Comparison of ENCODE assay signal across 8 cellular contexts in the genomic region with DNA sequence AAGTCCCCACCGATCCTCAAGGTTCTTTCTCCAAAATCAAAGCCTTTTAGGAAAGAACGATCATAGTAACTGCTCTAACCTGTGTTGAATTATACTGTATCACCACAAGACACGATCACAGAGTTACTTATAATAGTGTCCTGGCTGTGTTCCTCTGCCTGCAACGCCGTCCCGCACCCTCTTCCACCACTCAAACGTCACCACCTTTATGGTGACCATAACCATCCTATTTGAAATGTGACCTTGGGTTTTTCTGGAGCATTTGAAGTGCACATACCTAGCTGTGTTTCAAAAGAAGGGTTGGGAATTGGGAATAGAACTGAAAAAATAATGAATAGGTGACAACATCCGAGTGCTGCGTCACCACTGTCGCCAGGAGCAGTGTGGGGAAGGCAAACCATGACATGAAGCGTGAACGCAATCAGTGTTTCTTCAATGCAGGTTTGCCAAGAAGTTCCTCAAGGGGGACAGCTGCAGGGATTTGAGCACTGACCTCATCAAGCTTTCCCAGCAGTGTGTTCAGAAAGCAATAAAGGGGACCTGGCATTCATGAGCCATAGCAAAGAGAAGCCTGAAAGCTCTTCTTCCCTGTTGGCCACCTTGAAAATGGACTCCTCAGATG. TPM values are rescaled to one million over a fixed set of nuclear protein-coding genes. Genes with fewer than 3 reads are reported as not detected.
DNase-seq lines count a peak whose midpoint lies in the region; ATAC-seq and TF ChIP-seq lines count a peak whose summit lies in the region.

No MANE protein-coding gene starts in this region.

- H3K9me3 Mint-ChIP-seq in stimulated activated naive CD8-positive, alpha-beta T cell treated with anti-CD3 and anti-CD28 coated beads, Interleukin-15, Interleukin-2, amounts not matched to agents 100 ng/mL and 50 ng/mL, for 24 hours: no peaks in the 10 kb centered on the region

- no peak for ATAC-seq in stimulated activated naive CD8-positive, alpha-beta T cell treated with anti-CD3 and anti-CD28 coated beads, Interleukin-15, Interleukin-2, amounts not matched to agents 100 U/mL and 50 U/mL, for 24 hours
- ATAC-seq in HG02642 (IDR thresholded peaks at IDR 0.05; ENCODE audit: poor library complexity, unreplicated experiment) (no peak), GM19452 (IDR thresholded peaks at IDR 0.05; ENCODE audit: unreplicated experiment) (no peak)

- H3K4me3 ChIP-seq in astrocyte of the spinal cord (ENCODE audit: low read depth, low read length) (peak overlapping the region; percentile 87), mesodermal cell (ENCODE audit: extremely low read depth, insufficient read depth, low read length, poor library complexity, severe bottlenecking) (peak overlapping the region; percentile 93), vagina (peak overlapping the region; percentile 87 to 94)

- TF ChIP-seq CTCF in astrocyte of the spinal cord (IDR thresholded peaks at IDR 0.05; ENCODE audit: low read depth, low read length): no peak
- TF ChIP-seq CTCF in vagina (IDR thresholded peaks at IDR 0.05): no peak

- H3K27me3 ChIP-seq in vagina: no peaks in the 10 kb centered on the region

- H3K27ac ChIP-seq in mesodermal cell (ENCODE audit: low read depth, low read length, severe bottlenecking): no peak overlapping the region
- peak overlapping the region; percentile 82 for H3K27ac ChIP-seq in vagina

- peak overlapping the region; percentile 85 for H3K4me3 Mint-ChIP-seq in stimulated activated naive CD8-positive, alpha-beta T cell treated with anti-CD3 and anti-CD28 coated beads, Interleukin-15, Interleukin-2, amounts not matched to agents 100 ng/mL and 50 ng/mL, for 24 hours

- WGBS in mesodermal cell (ENCODE audit: insufficient coverage in 2 of 2), 2 experiments: 88 to 92% methylated on average over 10 to 12 of the region's 12 CpGs

- intact Hi-C loops in vagina (cut with DNase I): no loop called here

- H3K4me1 ChIP-seq in mesodermal cell (ENCODE audit: control insufficient read depth, insufficient read depth, low read length, poor library complexity, severe bottlenecking) (peaks cover 3% of the 10 kb centered on the region), vagina (peaks cover 19% of the 10 kb centered on the region)

- no peaks in the 10 kb centered on the region for H3K27me3 Mint-ChIP-seq in stimulated activated naive CD8-positive, alpha-beta T cell treated with anti-CD3 and anti-CD28 coated beads, Interleukin-15, Interleukin-2, amounts not matched to agents 100 ng/mL and 50 ng/mL, for 24 hours

- H3K36me3 Mint-ChIP-seq in stimulated activated naive CD8-positive, alpha-beta T cell treated with anti-CD3 and anti-CD28 coated beads, Interleukin-15, Interleukin-2, amounts not matched to agents 100 ng/mL and 50 ng/mL, for 24 hours (ENCODE audit: low read depth): peaks cover 65% of the 10 kb centered on the region

- DNase-seq in stimulated activated naive CD8-positive, alpha-beta T cell treated with anti-CD3 and anti-CD28 coated beads, Interleukin-15, Interleukin-2, amounts not matched to agents 100 U/mL and 50 U/mL, for 24 hours: no peak
- DNase-seq in astrocyte of the spinal cord (ENCODE audit: low read depth, low spot score) (no peak), vagina (ENCODE audit: extremely low spot score in 2 of 2) (no peak), anterior cingulate cortex (lab: John Stamatoyannopoulos, UW) (no peak)

- in situ Hi-C loops in astrocyte of the spinal cord (cut with HindIII; ENCODE audit: low sequenced_read_pairs): no loop called here

- H3K4me1 Mint-ChIP-seq in stimulated activated naive CD8-positive, alpha-beta T cell treated with anti-CD3 and anti-CD28 coated beads, Interleukin-15, Interleukin-2, amounts not matched to agents 100 ng/mL and 50 ng/mL, for 24 hours (ENCODE audit: low read depth): peaks cover 30% of the 10 kb centered on the region

- H3K36me3 ChIP-seq in mesodermal cell (ENCODE audit: control insufficient read depth, insufficient read depth, low read length) (peaks cover 63% of the 10 kb centered on the region), vagina (peaks cover 0 to 46% of the 10 kb centered on the region in 2 donors)

- TF ChIP-seq POLR2A in vagina (IDR thresholded peaks at IDR 0.05): no peak

- H3K9me3 ChIP-seq in mesodermal cell (ENCODE audit: control insufficient read depth, low read length) (no peaks in the 10 kb centered on the region), vagina (no peaks in the 10 kb centered on the region)

- peak overlapping the region; percentile 69 for H3K27ac Mint-ChIP-seq in stimulated activated naive CD8-positive, alpha-beta T cell treated with anti-CD3 and anti-CD28 coated beads, Interleukin-15, Interleukin-2, amounts not matched to agents 100 ng/mL and 50 ng/mL, for 24 hours

RNA-seq across cellular contexts. Expression of gene SELENOS, which starts 0.8 kb away (rescaled TPM):
- 69.2 TPM for polyA plus RNA-seq in mesodermal cell (2013, experiment 1 of 2)
- polyA plus RNA-seq in mesodermal cell (2013, experiment 2 of 2): 62.3 TPM
- 47.6 TPM for total RNA-seq in vagina

RNA-seq across cellular contexts. Expression of gene SNRPA1, which starts 17.0 kb away (rescaled TPM):
- 117 TPM for polyA plus RNA-seq in mesodermal cell (2013, experiment 1 of 2)
- 108 TPM for polyA plus RNA-seq in mesodermal cell (2013, experiment 2 of 2)
- total RNA-seq in vagina: 30.7 TPM

RNA-seq across cellular contexts. Expression of gene CHSY1, which starts 26.2 kb away (rescaled TPM):
- polyA plus RNA-seq in mesodermal cell (2013, experiment 1 of 2): 44.2 TPM
- 41.0 TPM for polyA plus RNA-seq in mesodermal cell (2013, experiment 2 of 2)
- 28.0 TPM for total RNA-seq in vagina
